In genomic region chr1:111203681-111204210, GRCh38 we compare ENCODE assay signal across 8 cellular contexts. TPM values are rescaled to one million over a fixed set of nuclear protein-coding genes. Genes with fewer than 3 reads are reported as not detected.
DNase-seq lines count a peak whose midpoint lies in the region; ATAC-seq and TF ChIP-seq lines count a peak whose summit lies in the region.

No MANE protein-coding gene starts in this region.

- H3K36me3 ChIP-seq in adrenal gland (replicated peaks in 1 of 2) = no peaks in the 10 kb centered on the region

- H3K27me3 ChIP-seq in adrenal gland = no peaks in the 10 kb centered on the region

- H3K27me3 Mint-ChIP-seq in T-helper 1 cell treated with Interleukin-12 subunit alpha and Interleukin-12 subunit beta and Interleukin-4 antibody, amounts not matched to agents 30 μg/mL and 1 μg/mL, for 36 hours (ENCODE audit: low read depth) = peaks cover 3% of the 10 kb centered on the region

- peak; percentile 61 for DNase-seq in COR-L47 (lab: John Stamatoyannopoulos, UW)
- DNase-seq in HK-2 (ENCODE audit: unreplicated experiment) = peak; percentile 69
- DNase-seq in adrenal gland = peak; percentile 75 to 93 (median 87)
- peak; percentile 41 for DNase-seq in islet precursor cell
- peak; percentile 72 to 76 for DNase-seq in stimulated activated CD4-positive, alpha-beta T cell treated with anti-CD3 and anti-CD28 coated beads, Interleukin-2, amount 100 ng/mL, for 48 hours
- no peak for DNase-seq in SHP77 (lab: John Stamatoyannopoulos, UW)

- peak overlapping the region in 4 of 5 donors; percentile 17 to 91 (median 70) for H3K27ac ChIP-seq in adrenal gland

- intact Hi-C loops in adrenal gland (cut with DNase I) = no loop called here

- peak overlapping the region in 3 of 4 donors; percentile 37 to 81 (median 70) for H3K4me3 ChIP-seq in adrenal gland

- H3K4me1 ChIP-seq in adrenal gland (replicated peaks in 1 of 2) = peaks cover 14 to 44% of the 10 kb centered on the region in 2 donors

- no peak for TF ChIP-seq CTCF in adrenal gland (IDR thresholded peaks at IDR 0.05)

- peaks cover 53% of the 10 kb centered on the region for H3K4me1 Mint-ChIP-seq in T-helper 1 cell treated with Interleukin-12 subunit alpha and Interleukin-12 subunit beta and Interleukin-4 antibody, amounts not matched to agents 30 μg/mL and 1 μg/mL, for 36 hours (ENCODE audit: low read depth)

- peaks cover 9% of the 10 kb centered on the region for H3K36me3 Mint-ChIP-seq in T-helper 1 cell treated with Interleukin-12 subunit alpha and Interleukin-12 subunit beta and Interleukin-4 antibody, amounts not matched to agents 30 μg/mL and 1 μg/mL, for 36 hours (ENCODE audit: low read depth)

- H3K9me3 Mint-ChIP-seq in T-helper 1 cell treated with Interleukin-12 subunit alpha and Interleukin-12 subunit beta and Interleukin-4 antibody, amounts not matched to agents 30 μg/mL and 1 μg/mL, for 36 hours = no peaks in the 10 kb centered on the region

- H3K27ac Mint-ChIP-seq in T-helper 1 cell treated with Interleukin-12 subunit alpha and Interleukin-12 subunit beta and Interleukin-4 antibody, amounts not matched to agents 30 μg/mL and 1 μg/mL, for 36 hours = peak overlapping the region; percentile 86

- peak; percentile 47 for ATAC-seq in GM19463 (IDR thresholded peaks at IDR 0.05; ENCODE audit: unreplicated experiment)

- peak in 1 of 2 donors; percentile 28 for TF ChIP-seq POLR2A in adrenal gland (IDR thresholded peaks at IDR 0.05)

- WGBS in adrenal gland, 4 donors = 3 to 33% (median 8%) methylated on average over 7 to 43 of the region's 43 CpGs

- no peaks in the 10 kb centered on the region for H3K9me3 ChIP-seq in adrenal gland (replicated peaks in 1 of 3)

- peak overlapping the region; percentile 75 for H3K4me3 Mint-ChIP-seq in T-helper 1 cell treated with Interleukin-12 subunit alpha and Interleukin-12 subunit beta and Interleukin-4 antibody, amounts not matched to agents 30 μg/mL and 1 μg/mL, for 36 hours

RNA-seq across cellular contexts. Expression of gene DENND2D, which starts 3.3 kb away (rescaled TPM):
- total RNA-seq in adrenal gland = 10 to 100 TPM; 37.0 to 62.9 (median 42.7) TPM
- 10 to 100 TPM; 38.1 to 57.3 (median 39.9) TPM for polyA plus RNA-seq in adrenal gland

RNA-seq across cellular contexts. Expression of gene CHI3L2, which starts 23.8 kb away (rescaled TPM):
- 1 to 10 TPM in 5 of 8 donors, under 1 TPM in 2, not detected in 1; 0.84 to 9.1 (median 2.8) TPM for total RNA-seq in adrenal gland
- 1 to 10 TPM in 2 of 3 donors, under 1 TPM in 1; 0.35 to 3.0 (median 2.7) TPM for polyA plus RNA-seq in adrenal gland

Comparison
In these comparisons a context has a peak if more than half of its experiments do, and no peak if none do; other contexts are left out.
1. DNase-seq: peak in COR-L47 (single experiment), HK-2 (single experiment), adrenal gland (7 of 7), islet precursor cell (single experiment) and stimulated activated CD4-positive, alpha-beta T cell treated with anti-CD3 and anti-CD28 coated beads, Interleukin-2, amount 100 ng/mL, for 48 hours (2 of 2); none in SHP77 (0 of 2).